9 cellular contexts compared by ENCODE assay signal in the genomic region with DNA sequence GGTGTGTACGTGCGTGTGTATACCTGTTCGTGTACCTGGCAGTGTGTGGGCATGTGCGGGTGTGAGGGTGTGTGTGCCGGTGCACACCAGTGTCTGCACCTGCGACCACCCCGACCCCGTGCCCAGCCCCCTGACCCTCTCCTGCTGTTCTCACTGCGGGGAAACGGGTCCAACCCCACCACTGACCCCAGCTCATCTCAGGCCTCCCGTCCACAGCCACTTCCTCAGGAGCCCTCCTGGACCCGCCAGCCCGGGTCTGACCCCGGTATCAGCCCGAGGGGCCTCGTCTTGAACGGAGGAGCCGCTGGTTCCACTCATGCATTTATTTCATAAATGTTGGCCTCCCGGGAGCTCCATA. TPM values are rescaled to one million over a fixed set of nuclear protein-coding genes. Genes with fewer than 3 reads are reported as not detected.
"Had no signal": no experiment of that assay in that cellular context is flagged by ENCODE, and none has a peak within 500 bp of the region (broad histone marks: within the 10 kb centered on the region; RNA-seq: fewer than 3 reads in every experiment).

No MANE protein-coding gene starts in this region.

- H3K27ac ChIP-seq: GM23248, HL-60 had no signal

- ATAC-seq: HepG2 had no signal

- H2AFZ ChIP-seq: GM23248 had no signal

- DNase-seq: GM23248, GOT3, H9, HCEC 1CT, KBM-7 had no signal

- H3K4me3 ChIP-seq: GM23248 had no signal

- H3K9me3 Mint-ChIP-seq: H9, IgD-negative memory B cell had no signal

- H3K4me3 Mint-ChIP-seq: IgD-negative memory B cell had no signal

- H3K27ac Mint-ChIP-seq: H9 had no signal

- H3K9ac ChIP-seq: GM23248 had no signal

RNA-seq across cellular contexts. Expression of gene ONECUT3, which starts 23.8 kb away (rescaled TPM):
- total RNA-seq: GM23248, HepG2, HT1080 had no signal
- polyA plus RNA-seq: GM23248, IgD-negative memory B cell had no signal
